12 cellular contexts compared by ENCODE assay signal in the genomic region with DNA sequence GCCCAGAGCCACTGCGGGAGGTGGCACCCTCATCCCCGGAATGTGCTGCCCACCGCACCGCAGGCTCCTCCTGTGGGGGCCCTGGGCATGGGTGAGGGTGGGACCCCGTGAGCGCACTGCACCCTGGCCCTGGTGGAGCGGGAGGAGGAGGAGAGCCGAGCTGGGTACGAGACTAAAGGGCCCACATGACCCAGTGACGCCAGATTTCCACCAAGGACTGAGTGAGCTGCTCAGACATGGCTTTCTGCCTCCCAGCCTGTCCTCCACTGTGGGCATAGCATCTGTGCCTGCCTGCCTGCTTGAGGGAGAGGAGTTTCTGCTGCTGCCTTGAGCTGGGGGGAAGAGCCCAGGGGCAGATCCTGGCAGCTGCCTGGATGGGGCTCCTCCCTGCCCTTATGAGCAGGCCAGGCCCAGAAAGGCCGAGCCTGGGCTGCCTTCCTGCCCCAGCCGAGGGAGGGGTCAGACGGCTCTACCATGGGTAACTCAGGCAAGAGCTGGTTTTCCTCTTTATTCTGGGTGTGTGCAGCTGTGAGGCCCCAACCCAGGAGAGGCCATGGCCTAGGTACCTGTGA.
DNase-seq lines count a peak whose midpoint lies in the region; ATAC-seq and TF ChIP-seq lines count a peak whose summit lies in the region.
"Had no signal": no experiment of that assay in that cellular context is flagged by ENCODE, and none has a peak within 500 bp of the region (broad histone marks: within the 10 kb centered on the region; RNA-seq: fewer than 3 reads in every experiment).

No MANE protein-coding gene starts in this region.

- peaks cover 59% of the 10 kb centered on the region for H3K4me1 Mint-ChIP-seq in HFFc6 (ENCODE audit: low read depth)

- TF ChIP-seq CTCF in HFFc6 (IDR thresholded peaks at IDR 0.05) = no peak

- H3K4me1 ChIP-seq in subcutaneous abdominal adipose tissue (ENCODE audit: control insufficient read depth in 5 of 5, insufficient read depth in 5 of 5, low read length in 5 of 5) = peaks cover 0 to 51% (median 34%) of the 10 kb centered on the region in 5 donors

- peaks cover 51% of the 10 kb centered on the region for H3K36me3 Mint-ChIP-seq in HFFc6 (ENCODE audit: low read depth)

- peaks cover 28% of the 10 kb centered on the region for H3K27me3 Mint-ChIP-seq in HFFc6 (ENCODE audit: insufficient read depth)
- H3K27me3 Mint-ChIP-seq: naive B cell had no signal

- H3K4me3 Mint-ChIP-seq in HFFc6 = no peak overlapping the region
- H3K4me3 Mint-ChIP-seq: naive B cell had no signal

- H3K9ac ChIP-seq in subcutaneous abdominal adipose tissue (ENCODE audit: low read length in 5 of 5) = peak overlapping the region in 1 of 5 donors; percentile 28

- no peak overlapping the region for H3K4me3 ChIP-seq in subcutaneous abdominal adipose tissue (ENCODE audit: low read depth in 1 of 5, low read length in 5 of 5)

- ATAC-seq in GM18868 (IDR thresholded peaks at IDR 0.05; ENCODE audit: unreplicated experiment) (no peak), HG03571 (IDR thresholded peaks at IDR 0.05; ENCODE audit: unreplicated experiment) (no peak)
- ATAC-seq: SK-N-SH treated with all-trans-retinoic acid at 6 μM for 48 hours had no signal

- no peaks in the 10 kb centered on the region for H3K9me3 Mint-ChIP-seq in HFFc6

- DNase-seq in HFFc6 (no peak), midbrain (lab: John Stamatoyannopoulos, UW) (peak; percentile 41), NCI-H2171 (lab: John Stamatoyannopoulos, UW) (no peak), DMS153 treated with DMSO at 0.1 percent for 48 hours (lab: John Stamatoyannopoulos, UW; ENCODE audit: unreplicated experiment) (no peak)
- DNase-seq: AML-193, MV-4-11, naive B cell had no signal

- H3K9me3 ChIP-seq in subcutaneous abdominal adipose tissue (ENCODE audit: control insufficient read depth in 5 of 5, low read length in 5 of 5) = no peaks in the 10 kb centered on the region

- no peaks in the 10 kb centered on the region for H3K27me3 ChIP-seq in subcutaneous abdominal adipose tissue (ENCODE audit: control insufficient read depth in 5 of 5, insufficient read depth in 4 of 5, low read length in 5 of 5)

- H3K36me3 ChIP-seq in subcutaneous abdominal adipose tissue (ENCODE audit: control insufficient read depth in 5 of 5, insufficient read depth in 5 of 5, low read length in 5 of 5) = peaks cover 0 to 58% (median 54%) of the 10 kb centered on the region in 5 donors

- H3K27ac Mint-ChIP-seq in HFFc6 = peak overlapping the region; percentile 26; the same call in 1 of the 2 replicates

- peak overlapping the region; percentile 39 for H3K27ac ChIP-seq in cingulate gyrus (ENCODE audit: low read depth, low read length)
- peak overlapping the region; percentile 6 for H3K27ac ChIP-seq in subcutaneous abdominal adipose tissue (ENCODE audit: low read depth, low read length)
